8 cellular contexts compared by ENCODE assay signal in genomic region chr2:207505728-207506127, GRCh38. TPM values are rescaled to one million over a fixed set of nuclear protein-coding genes. Genes with fewer than 3 reads are reported as not detected.
DNase-seq lines count a peak whose midpoint lies in the region; ATAC-seq lines count a peak whose summit lies in the region.

No MANE protein-coding gene starts in this region.

- no peak for ATAC-seq in GM18861 (IDR thresholded peaks at IDR 0.05; ENCODE audit: unreplicated experiment)

- DNase-seq in activated T-cell treated with anti-CD3 and anti-CD28 coated beads for 48 hours (ENCODE audit: low read depth) (peak; percentile 15), activated T-cell treated with anti-CD3 and anti-CD28 coated beads for 4 hours (no peak), foreskin melanocyte (peak; percentile 33), stromal cell of bone marrow (ENCODE audit: low read depth) (peak; percentile 80), cerebellum (ENCODE audit: low spot score) (no peak), NCI-H82 treated with DMSO at 0.1 percent for 48 hours (lab: John Stamatoyannopoulos, UW; ENCODE audit: unreplicated experiment) (no peak)
- peak; percentile 28 to 55 for DNase-seq in activated CD4-positive, alpha-beta T cell treated with anti-CD3 and anti-CD28 coated beads, Interleukin-2, amount 50 U/mL, for 48 hours

RNA-seq across cellular contexts. Expression of gene CREB1, which starts 24.0 kb away (rescaled TPM):
- 99.1 TPM for total RNA-seq in cerebellum

Comparison
In these comparisons a context has a peak if more than half of its experiments do, and no peak if none do; other contexts are left out.
1. DNase-seq: peak in activated T-cell treated with anti-CD3 and anti-CD28 coated beads for 48 hours (single experiment), activated CD4-positive, alpha-beta T cell treated with anti-CD3 and anti-CD28 coated beads, Interleukin-2, amount 50 U/mL, for 48 hours (2 of 2), foreskin melanocyte (single experiment) and stromal cell of bone marrow (single experiment); none in activated T-cell treated with anti-CD3 and anti-CD28 coated beads for 4 hours (single experiment), cerebellum (single experiment) and NCI-H82 treated with DMSO at 0.1 percent for 48 hours (single experiment).